ENCODE assay signal across 24 cellular contexts in the genomic region with DNA sequence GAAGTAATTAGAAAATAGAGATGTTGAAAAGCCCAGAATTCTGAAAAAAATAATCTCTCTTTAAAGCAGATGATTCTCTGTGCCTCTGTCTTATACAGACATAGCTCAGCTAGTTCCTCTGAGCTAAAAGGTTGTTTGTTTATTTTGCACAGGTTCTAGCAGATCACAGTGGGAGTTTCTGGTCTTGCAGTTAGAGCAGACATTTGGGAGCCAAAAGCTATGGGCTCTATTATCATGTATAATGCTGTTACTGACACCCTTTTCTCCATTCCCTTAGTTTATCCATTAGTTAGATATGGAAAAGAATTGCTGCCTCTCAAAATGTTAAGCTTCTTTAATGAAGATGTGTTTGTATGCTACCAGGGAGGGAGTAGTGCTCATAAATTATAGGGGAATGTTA.
"Had no signal": no experiment of that assay in that cellular context is flagged by ENCODE, and none has a peak within 500 bp of the region (broad histone marks: within the 10 kb centered on the region; RNA-seq: fewer than 3 reads in every experiment).

No MANE protein-coding gene starts in this region.

- H3K36me3 ChIP-seq: brain microvascular endothelial cell, left ventricle myocardium inferior, neutrophil, right lobe of liver, tibial nerve had no signal

- FAIRE-seq: astrocyte, endothelial cell of umbilical vein, islet of Langerhans had no signal

- H3K4me3 Mint-ChIP-seq: activated B cell treated with CpG ODN at 0.5 μM for 24 hours; activated CD8-positive, alpha-beta T cell treated with anti-CD3 and anti-CD28 coated beads for 36 hours; activated T-cell treated with anti-CD3 and anti-CD28 coated beads, Interleukin-2, amount 50 U/mL, for 4 hours; activated T-helper 17 cell treated with anti-CD3 and anti-CD28 coated beads, Interleukin-2, amount 50 U/mL, for 72 hours; effector memory CD8-positive, alpha-beta T cell; nephron progenitor cell had no signal

- H3K4me3 ChIP-seq: left ventricle myocardium inferior, lung, right lobe of liver, tibial nerve had no signal

- ATAC-seq: activated CD8-positive, alpha-beta T cell treated with anti-CD3 and anti-CD28 coated beads for 36 hours; activated T-cell treated with anti-CD3 and anti-CD28 coated beads, Interleukin-2, amount 50 U/mL, for 4 hours; activated T-helper 17 cell treated with anti-CD3 and anti-CD28 coated beads, Interleukin-2, amount 50 U/mL, for 72 hours; effector memory CD8-positive, alpha-beta T cell; right lobe of liver had no signal

- H3K27me3 ChIP-seq: brain microvascular endothelial cell, neutrophil, right lobe of liver, tibial nerve had no signal

- H3K9me3 Mint-ChIP-seq: effector memory CD8-positive, alpha-beta T cell had no signal

- DNase-seq: activated B cell treated with CpG ODN at 0.5 μM for 24 hours; activated CD4-positive, alpha-beta T cell treated with anti-CD3 and anti-CD28 coated beads, Interleukin-2, amount 50 U/mL, for 1 hour; activated CD8-positive, alpha-beta T cell treated with anti-CD3 and anti-CD28 coated beads for 36 hours; activated gamma-delta T cell treated with Interleukin-2 at 50 U/mL for 16 hours; activated naive CD4-positive, alpha-beta T cell treated with anti-CD3 and anti-CD28 coated beads, Interleukin-2, amount 50 U/mL, for 16 hours; activated T-cell treated with anti-CD3 and anti-CD28 coated beads, Interleukin-2, amount 50 U/mL, for 4 hours; amniotic stem cell; brain microvascular endothelial cell; cortex of kidney; effector memory CD8-positive, alpha-beta T cell; head of caudate nucleus; hippocampal formation; left ventricle myocardium inferior; nephron progenitor cell; right lobe of liver; stimulated activated CD4-positive, alpha-beta T cell treated with anti-CD3 and anti-CD28 coated beads, Interleukin-2, amount 100 ng/mL, for 48 hours; stimulated activated naive CD4-positive, alpha-beta T cell treated with Interleukin-2 at 50 U/mL for 16 hours had no signal

- H3K4me1 ChIP-seq: right lobe of liver had no signal

- H3K27ac Mint-ChIP-seq: activated B cell treated with CpG ODN at 0.5 μM for 24 hours; activated CD8-positive, alpha-beta T cell treated with anti-CD3 and anti-CD28 coated beads for 36 hours; activated T-helper 17 cell treated with anti-CD3 and anti-CD28 coated beads, Interleukin-2, amount 50 U/mL, for 72 hours; effector memory CD8-positive, alpha-beta T cell; nephron progenitor cell had no signal

- H3K27me3 Mint-ChIP-seq: activated B cell treated with CpG ODN at 0.5 μM for 24 hours; activated CD8-positive, alpha-beta T cell treated with anti-CD3 and anti-CD28 coated beads for 36 hours; activated T-helper 17 cell treated with anti-CD3 and anti-CD28 coated beads, Interleukin-2, amount 50 U/mL, for 72 hours had no signal

- H3K4me1 Mint-ChIP-seq: nephron progenitor cell had no signal

- H3K27ac ChIP-seq: brain microvascular endothelial cell, left ventricle myocardium inferior, neutrophil, right lobe of liver, tibial nerve had no signal

- H3K9me3 ChIP-seq: left ventricle myocardium inferior, neutrophil, right lobe of liver, tibial nerve had no signal
